ENCODE assay signal across 8 cellular contexts in the genomic region with DNA sequence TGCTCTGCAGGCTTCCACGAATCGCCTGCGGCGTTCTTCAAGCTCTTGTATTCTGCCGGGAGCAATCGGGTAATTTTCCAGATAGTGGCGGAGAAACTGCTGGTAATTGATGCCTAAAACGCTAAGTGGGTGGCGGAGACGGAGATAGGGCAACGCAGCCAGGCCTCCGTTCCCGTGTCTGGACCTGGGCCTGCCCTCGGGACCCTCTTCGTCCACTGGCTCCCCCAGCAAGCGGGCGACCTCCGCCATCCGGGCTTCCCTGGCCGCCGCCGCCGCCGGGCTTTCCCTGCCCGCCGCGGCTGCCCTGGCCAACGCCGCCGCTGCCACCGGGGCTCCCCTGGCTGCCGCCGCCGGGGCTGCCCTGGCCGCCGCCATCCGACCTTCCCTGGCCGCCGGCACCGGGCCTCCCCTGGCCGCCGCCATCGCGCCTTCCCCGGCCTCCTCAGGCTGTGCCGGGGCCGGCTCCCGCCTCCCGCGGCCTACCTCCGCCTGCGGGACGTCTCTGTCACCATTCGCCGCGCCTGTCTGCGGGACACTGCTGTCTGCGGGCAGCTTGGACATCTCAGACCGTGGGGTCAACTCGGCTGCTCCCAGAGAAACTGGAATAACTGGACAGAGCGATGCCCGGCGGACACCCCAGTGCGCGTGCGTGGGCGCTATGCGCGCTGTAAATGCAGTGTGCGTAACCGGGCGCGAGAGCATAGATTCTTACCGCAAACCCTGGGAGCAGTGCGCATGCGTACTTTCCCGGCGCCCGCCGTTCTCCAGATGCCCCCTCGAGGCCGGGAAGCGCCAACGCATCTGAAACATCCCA. TPM values are rescaled to one million over a fixed set of nuclear protein-coding genes. Genes with fewer than 3 reads are reported as not detected.
DNase-seq lines count a peak whose midpoint lies in the region; ATAC-seq and TF ChIP-seq lines count a peak whose summit lies in the region.

Gene EID2 (minus strand): TSS at position 643 of the 814 bp plus-strand sequence. CDS start 82 bp downstream, at position 561.

- H4K20me1 ChIP-seq in GM23338 (replicated peaks; ENCODE audit: insufficient read depth) = no peaks in the 10 kb centered on the region; the same call in 1 of the 2 replicates

- H3K4me1 Mint-ChIP-seq in GM23338 = peaks cover 27% of the 10 kb centered on the region
- peaks cover 27% of the 10 kb centered on the region for H3K4me1 Mint-ChIP-seq in activated T-helper 17 cell treated with anti-CD3 and anti-CD28 coated beads, Interleukin-2, amount 50 U/mL, for 72 hours
- H3K4me1 Mint-ChIP-seq in naive thymus-derived CD8-positive, alpha-beta T cell = peaks cover 29 to 83% (median 65%) of the 10 kb centered on the region in 4 donors

- H2AFZ ChIP-seq in GM23338 = no peak within 1 kb of the TSS; the same call in 1 of the 2 replicates

- H3K27ac ChIP-seq in GM23338 (ENCODE audit: low read depth) = no peak within 1 kb of the TSS

- no peaks in the 10 kb centered on the region for H3K9me3 Mint-ChIP-seq in GM23338
- no peaks in the 10 kb centered on the region for H3K9me3 Mint-ChIP-seq in activated T-helper 17 cell treated with anti-CD3 and anti-CD28 coated beads, Interleukin-2, amount 50 U/mL, for 72 hours
- no peaks in the 10 kb centered on the region for H3K9me3 Mint-ChIP-seq in naive thymus-derived CD8-positive, alpha-beta T cell

- H3K4me3 ChIP-seq in GM23338 (peak within 1 kb of the TSS; percentile 69), fibroblast of mammary gland (ENCODE audit: control insufficient read depth, low read depth, low read length) (peak within 1 kb of the TSS; percentile 84)

- H3K79me2 ChIP-seq in GM23338 (replicated peaks; ENCODE audit: insufficient read depth) = peaks cover 8% of the 10 kb centered on the region

- H3F3A ChIP-seq in GM23338 (replicated peaks; ENCODE audit: low read depth) = no peaks in the 10 kb centered on the region

- H3K36me3 ChIP-seq in GM23338 (ENCODE audit: insufficient read depth) = no peaks in the 10 kb centered on the region

- H3K4me2 ChIP-seq in GM23338 = peak within 1 kb of the TSS; percentile 76

- no peaks in the 10 kb centered on the region for H3K9me2 ChIP-seq in GM23338 (ENCODE audit: insufficient read depth)

- H3K36me3 Mint-ChIP-seq in GM23338 (ENCODE audit: low read depth) = peaks cover 6% of the 10 kb centered on the region; the same call in 1 of the 3 replicates
- peaks cover 30% of the 10 kb centered on the region for H3K36me3 Mint-ChIP-seq in activated T-helper 17 cell treated with anti-CD3 and anti-CD28 coated beads, Interleukin-2, amount 50 U/mL, for 72 hours (ENCODE audit: low read depth)
- H3K36me3 Mint-ChIP-seq in naive thymus-derived CD8-positive, alpha-beta T cell = peaks cover 0 to 12% (median 0%) of the 10 kb centered on the region in 3 donors

- POLR2A ChIA-PET in naive thymus-derived CD8-positive, alpha-beta T cell (lab: Charles Lee) = interaction anchor here (0.5 to 1.7 kb wide), 4 partner anchors 12 to 104 kb away, joined by 3 to 9 read pairs (median 3); partner anchors contain the start of gene RPS16

- H3K27ac Mint-ChIP-seq in GM23338 = peak within 1 kb of the TSS; percentile 90
- peak within 1 kb of the TSS; percentile 97 for H3K27ac Mint-ChIP-seq in activated T-helper 17 cell treated with anti-CD3 and anti-CD28 coated beads, Interleukin-2, amount 50 U/mL, for 72 hours
- H3K27ac Mint-ChIP-seq in naive thymus-derived CD8-positive, alpha-beta T cell = peak within 1 kb of the TSS; percentile 94 to 99 (median 99)

- H3K4me3 Mint-ChIP-seq in GM23338 = peak within 1 kb of the TSS; percentile 97
- peak within 1 kb of the TSS; percentile 85 for H3K4me3 Mint-ChIP-seq in activated T-helper 17 cell treated with anti-CD3 and anti-CD28 coated beads, Interleukin-2, amount 50 U/mL, for 72 hours
- H3K4me3 Mint-ChIP-seq in naive thymus-derived CD8-positive, alpha-beta T cell = peak within 1 kb of the TSS; percentile 92 to 98 (median 96)

- ATAC-seq in GM23338 = peak; percentile 87
- ATAC-seq in activated T-helper 17 cell treated with anti-CD3 and anti-CD28 coated beads, Interleukin-2, amount 50 U/mL, for 72 hours (replicated peaks) = peak; percentile 87
- peak; percentile 84 to 85 for ATAC-seq in naive thymus-derived CD8-positive, alpha-beta T cell

- DNase-seq in Daoy (ENCODE audit: low read depth) (peak; percentile 96), GM23338 (ENCODE audit: low spot score) (peak; percentile 93), RPMI8226 (peak; percentile 92), fibroblast of mammary gland (ENCODE audit: low read depth) (peak; percentile 92)
- peak; percentile 87 to 96 (median 93) for DNase-seq in naive thymus-derived CD8-positive, alpha-beta T cell
- peak; percentile 85 to 96 (median 91) for DNase-seq in stimulated activated naive CD4-positive, alpha-beta T cell (lab: John Stamatoyannopoulos, UW)

- H3K27me3 Mint-ChIP-seq in GM23338 (ENCODE audit: insufficient read depth, low read depth, poor library complexity) = peaks cover 14% of the 10 kb centered on the region
- no peaks in the 10 kb centered on the region for H3K27me3 Mint-ChIP-seq in activated T-helper 17 cell treated with anti-CD3 and anti-CD28 coated beads, Interleukin-2, amount 50 U/mL, for 72 hours
- peaks cover 0 to 2% (median 0%) of the 10 kb centered on the region in 5 donors for H3K27me3 Mint-ChIP-seq in naive thymus-derived CD8-positive, alpha-beta T cell

- peaks cover 7% of the 10 kb centered on the region for H3K4me1 ChIP-seq in GM23338 (ENCODE audit: insufficient read depth)

- TF ChIP-seq CTCF in GM23338 (conservative IDR thresholded peaks at IDR 0.05; ENCODE audit: low read depth in 2 of 2) (peak; percentile 62 to 80), LNCAP (IDR thresholded peaks at IDR 0.05) (peak; percentile 76), fibroblast of mammary gland (conservative IDR thresholded peaks at IDR 0.05; ENCODE audit: control insufficient read depth, insufficient read depth, low read depth, low read length) (peak; percentile 73)

- H3K27me3 ChIP-seq in GM23338 (ENCODE audit: insufficient read depth) = no peaks in the 10 kb centered on the region

TF ChIP-seq in GM23338, 12 proteins besides CTCF, POLR2A, EP300 and RAD21:
- TF ChIP-seq CREB1 (CRISPR knock-in tag; IDR thresholded peaks at IDR 0.05; ENCODE audit: low read depth) = 0 out of 2 replicates have a peak, but pooled peaks have one; percentile 37
- TF ChIP-seq NANOG (IDR thresholded peaks at IDR 0.05; ENCODE audit: borderline replicate concordance) = no peak
- TF ChIP-seq REST (IDR thresholded peaks at IDR 0.05; ENCODE audit: unreplicated experiment) = no peak
- no peak for TF ChIP-seq EZH2phosphoT487 (IDR thresholded peaks at IDR 0.05; ENCODE audit: unreplicated experiment)
- TF ChIP-seq POLR2AphosphoS5 (IDR thresholded peaks at IDR 0.05; ENCODE audit: low read depth) = peak; percentile 88
- TF ChIP-seq, protein P1, sequence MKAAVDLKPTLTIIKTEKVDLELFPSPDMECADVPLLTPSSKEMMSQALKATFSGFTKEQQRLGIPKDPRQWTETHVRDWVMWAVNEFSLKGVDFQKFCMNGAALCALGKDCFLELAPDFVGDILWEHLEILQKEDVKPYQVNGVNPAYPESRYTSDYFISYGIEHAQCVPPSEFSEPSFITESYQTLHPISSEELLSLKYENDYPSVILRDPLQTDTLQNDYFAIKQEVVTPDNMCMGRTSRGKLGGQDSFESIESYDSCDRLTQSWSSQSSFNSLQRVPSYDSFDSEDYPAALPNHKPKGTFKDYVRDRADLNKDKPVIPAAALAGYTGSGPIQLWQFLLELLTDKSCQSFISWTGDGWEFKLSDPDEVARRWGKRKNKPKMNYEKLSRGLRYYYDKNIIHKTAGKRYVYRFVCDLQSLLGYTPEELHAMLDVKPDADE (IDR thresholded peaks at IDR 0.05) = no peak
TF ChIP-seq in GM23338: peak in this region for 2.

RNA-seq across cellular contexts. Expression of gene EID2, which starts in this region (rescaled TPM):
- total RNA-seq in Daoy (2014; rRNA removed; shearing (Covaris generic)) = 13.0 and 16.1 TPM in 2 replicates
- 22.8 and 25.2 TPM in 2 replicates for total RNA-seq in GM23338 (2014; rRNA removed; shearing (Covaris generic))
- 24.4 and 24.6 TPM in 2 replicates for polyA plus RNA-seq in GM23338 (2016; fragmentation: Nextera tagmentation; extraction: Ambion mirVana)
- total RNA-seq in activated T-helper 17 cell treated with anti-CD3 and anti-CD28 coated beads, Interleukin-2, amount 50 U/mL, for 72 hours = 10 to 100 TPM in 1 of 2 donors, 1 to 10 TPM in 1; 9.4 to 13.4 TPM
- 10 to 100 TPM; 20.3 to 21.2 TPM for total RNA-seq in naive thymus-derived CD8-positive, alpha-beta T cell
- polyA plus RNA-seq in naive thymus-derived CD8-positive, alpha-beta T cell = 10 to 100 TPM; 19.8 to 37.1 (median 22.1) TPM
